ENCODE assay signal across 14 cellular contexts in genomic region chr11:62566247-62566646, GRCh38. TPM values are rescaled to one million over a fixed set of nuclear protein-coding genes. Genes with fewer than 3 reads are reported as not detected.
DNase-seq lines count a peak whose midpoint lies in the region; ATAC-seq and TF ChIP-seq lines count a peak whose summit lies in the region.
"Had no signal": no experiment of that assay in that cellular context is flagged by ENCODE, and none has a peak within 500 bp of the region (broad histone marks: within the 10 kb centered on the region; RNA-seq: fewer than 3 reads in every experiment).

No MANE protein-coding gene starts in this region.

- H3K4me1 Mint-ChIP-seq in activated CD4-positive, alpha-beta T cell treated with anti-CD3 and anti-CD28 coated beads for 36 hours, result peaks cover 59% of the 10 kb centered on the region
- peaks cover 43% of the 10 kb centered on the region for H3K4me1 Mint-ChIP-seq in HFFc6 (ENCODE audit: low read depth)
- H3K4me1 Mint-ChIP-seq in activated T-helper 17 cell treated with anti-CD3 and anti-CD28 coated beads, Interleukin-2, amount 50 U/mL, for 72 hours, result peaks cover 23% of the 10 kb centered on the region
- peaks cover 22 to 46% (median 41%) of the 10 kb centered on the region in 4 donors for H3K4me1 Mint-ChIP-seq in naive thymus-derived CD8-positive, alpha-beta T cell

- TF ChIP-seq POLR2A in erythroblast (IDR thresholded peaks at IDR 0.05; ENCODE audit: low read length), result no peak

- no peaks in the 10 kb centered on the region for H3K9me3 Mint-ChIP-seq in activated CD4-positive, alpha-beta T cell treated with anti-CD3 and anti-CD28 coated beads for 36 hours (ENCODE audit: low read depth)
- no peaks in the 10 kb centered on the region for H3K9me3 Mint-ChIP-seq in HFFc6
- no peaks in the 10 kb centered on the region for H3K9me3 Mint-ChIP-seq in activated T-helper 17 cell treated with anti-CD3 and anti-CD28 coated beads, Interleukin-2, amount 50 U/mL, for 72 hours
- H3K9me3 Mint-ChIP-seq in naive thymus-derived CD8-positive, alpha-beta T cell, result no peaks in the 10 kb centered on the region

- no peaks in the 10 kb centered on the region for H3K27me3 Mint-ChIP-seq in activated CD4-positive, alpha-beta T cell treated with anti-CD3 and anti-CD28 coated beads for 36 hours
- no peaks in the 10 kb centered on the region; the same call in 1 of the 2 replicates for H3K27me3 Mint-ChIP-seq in HFFc6 (ENCODE audit: insufficient read depth)
- no peaks in the 10 kb centered on the region for H3K27me3 Mint-ChIP-seq in activated T-helper 17 cell treated with anti-CD3 and anti-CD28 coated beads, Interleukin-2, amount 50 U/mL, for 72 hours
- no peaks in the 10 kb centered on the region for H3K27me3 Mint-ChIP-seq in naive thymus-derived CD8-positive, alpha-beta T cell

- peak overlapping the region; percentile 68 for H3K27ac Mint-ChIP-seq in activated CD4-positive, alpha-beta T cell treated with anti-CD3 and anti-CD28 coated beads for 36 hours
- H3K27ac Mint-ChIP-seq in HFFc6, result 0 out of 2 replicates have a peak overlapping the region, but pooled peaks have one; percentile 3
- peak overlapping the region; percentile 93 for H3K27ac Mint-ChIP-seq in activated T-helper 17 cell treated with anti-CD3 and anti-CD28 coated beads, Interleukin-2, amount 50 U/mL, for 72 hours
- peak overlapping the region in 7 of 10 donors; percentile 25 to 72 (median 49) for H3K27ac Mint-ChIP-seq in naive thymus-derived CD8-positive, alpha-beta T cell

- POLR2A ChIA-PET in activated CD4-positive, alpha-beta T cell treated with anti-CD3 and anti-CD28 coated beads for 36 hours (lab: Charles Lee), result interaction anchor here (0.7 to 2.2 kb wide), 2 partner anchors 9 to 27 kb away, joined by 3 to 7 read pairs; no protein-coding TSS in a partner anchor
- POLR2A ChIA-PET in naive thymus-derived CD8-positive, alpha-beta T cell (lab: Charles Lee), result no interaction called here

- DNase-seq in activated CD4-positive, alpha-beta T cell treated with anti-CD3 and anti-CD28 coated beads for 36 hours, result no peak
- DNase-seq in activated CD4-positive, alpha-beta T cell treated with anti-CD3 and anti-CD28 coated beads, Interleukin-2, amount 50 U/mL, for 48 hours, result no peak
- DNase-seq in HFFc6 (no peak), erythroblast (lab: John Stamatoyannopoulos, UW) (no peak)
- DNase-seq in naive thymus-derived CD8-positive, alpha-beta T cell, result no peak
- DNase-seq: activated CD8-positive, alpha-beta memory T cell treated with anti-CD3 and anti-CD28 coated beads, Interleukin-2, amount 50 U/mL, for 48 hours; heart left ventricle; islet precursor cell; NCI-H1105; NCI-H226 had no signal

- CTCF ChIA-PET in activated CD4-positive, alpha-beta T cell treated with anti-CD3 and anti-CD28 coated beads for 36 hours (lab: Charles Lee), result interaction anchor here (0.5 to 2.3 kb wide), 5 partner anchors 9 to 284 kb away, joined by 3 to 7 read pairs (median 4); no protein-coding TSS in a partner anchor

- no peak overlapping the region for H3K4me3 Mint-ChIP-seq in activated CD4-positive, alpha-beta T cell treated with anti-CD3 and anti-CD28 coated beads for 36 hours
- H3K4me3 Mint-ChIP-seq in HFFc6, result no peak overlapping the region
- H3K4me3 Mint-ChIP-seq in activated T-helper 17 cell treated with anti-CD3 and anti-CD28 coated beads, Interleukin-2, amount 50 U/mL, for 72 hours, result peak overlapping the region; percentile 77
- peak overlapping the region in 1 of 10 donors; percentile 26 for H3K4me3 Mint-ChIP-seq in naive thymus-derived CD8-positive, alpha-beta T cell

- H3K36me3 Mint-ChIP-seq in activated CD4-positive, alpha-beta T cell treated with anti-CD3 and anti-CD28 coated beads for 36 hours (ENCODE audit: low read depth), result peaks cover 65% of the 10 kb centered on the region
- H3K36me3 Mint-ChIP-seq in HFFc6 (ENCODE audit: low read depth), result peaks cover 33% of the 10 kb centered on the region
- H3K36me3 Mint-ChIP-seq in activated T-helper 17 cell treated with anti-CD3 and anti-CD28 coated beads, Interleukin-2, amount 50 U/mL, for 72 hours (ENCODE audit: low read depth), result peaks cover 99% of the 10 kb centered on the region
- peaks cover 5 to 92% (median 11%) of the 10 kb centered on the region in 3 donors for H3K36me3 Mint-ChIP-seq in naive thymus-derived CD8-positive, alpha-beta T cell

- no peak for ATAC-seq in activated CD4-positive, alpha-beta T cell treated with anti-CD3 and anti-CD28 coated beads for 36 hours
- ATAC-seq in activated T-helper 17 cell treated with anti-CD3 and anti-CD28 coated beads, Interleukin-2, amount 50 U/mL, for 72 hours (replicated peaks), result no peak
- ATAC-seq in naive thymus-derived CD8-positive, alpha-beta T cell, result no peak
- no peak for ATAC-seq in HG02571 (IDR thresholded peaks at IDR 0.05; ENCODE audit: unreplicated experiment)
- ATAC-seq in GM19455 (IDR thresholded peaks at IDR 0.05; ENCODE audit: unreplicated experiment), result no peak
- ATAC-seq: heart left ventricle, SK-N-SH treated with all-trans-retinoic acid at 6 μM for 48 hours had no signal

- TF ChIP-seq CTCF in HFFc6 (IDR thresholded peaks at IDR 0.05), result no peak

- intact Hi-C loops in activated CD4-positive, alpha-beta T cell treated with anti-CD3 and anti-CD28 coated beads for 36 hours (cut with DNase I, micrococcal nuclease), result no loop called here

RNA-seq across cellular contexts. Expression of gene EEF1G, which starts 7.4 kb away (rescaled TPM):
- 1,000 to 10,000 TPM; 1,986 to 2,351 TPM for total RNA-seq in activated CD4-positive, alpha-beta T cell treated with anti-CD3 and anti-CD28 coated beads for 36 hours
- 1,000 to 10,000 TPM; 1,302 to 1,474 (median 1,327) TPM for total RNA-seq in HFFc6 (2021; fragmentation: NEBNext Ultra II Directional; extraction: Animal tissue kit (Norgen Biotek cat#: 25700))
- total RNA-seq in activated T-helper 17 cell treated with anti-CD3 and anti-CD28 coated beads, Interleukin-2, amount 50 U/mL, for 72 hours, result 1,000 to 10,000 TPM; 1,690 to 1,865 TPM
- 1,000 to 10,000 TPM; 2,038 to 2,092 TPM for total RNA-seq in naive thymus-derived CD8-positive, alpha-beta T cell
- polyA plus RNA-seq in naive thymus-derived CD8-positive, alpha-beta T cell, result 1,000 to 10,000 TPM; 1,637 to 2,152 (median 1,960) TPM

RNA-seq across cellular contexts. Expression of gene AHNAK, which starts 19.6 kb away (rescaled TPM):
- 10 to 100 TPM; 47.3 to 54.7 TPM for total RNA-seq in activated CD4-positive, alpha-beta T cell treated with anti-CD3 and anti-CD28 coated beads for 36 hours
- total RNA-seq in HFFc6 (2021; fragmentation: NEBNext Ultra II Directional; extraction: Animal tissue kit (Norgen Biotek cat#: 25700)), result 100 to 1,000 TPM; 426 to 589 (median 452) TPM
- 100 to 1,000 TPM; 155 to 336 TPM for total RNA-seq in activated T-helper 17 cell treated with anti-CD3 and anti-CD28 coated beads, Interleukin-2, amount 50 U/mL, for 72 hours
- total RNA-seq in naive thymus-derived CD8-positive, alpha-beta T cell, result 100 to 1,000 TPM; 227 to 231 TPM
- polyA plus RNA-seq in naive thymus-derived CD8-positive, alpha-beta T cell, result 10 to 100 TPM in 1 of 3 donors, 1 to 10 TPM in 2; 7.7 to 19.8 (median 9.4) TPM

RNA-seq across cellular contexts. Expression of gene TUT1, which starts 25.1 kb away (rescaled TPM):
- total RNA-seq in activated CD4-positive, alpha-beta T cell treated with anti-CD3 and anti-CD28 coated beads for 36 hours, result 10 to 100 TPM; 32.5 to 36.0 TPM
- total RNA-seq in HFFc6 (2021; fragmentation: NEBNext Ultra II Directional; extraction: Animal tissue kit (Norgen Biotek cat#: 25700)), result 10 to 100 TPM; 14.6 to 18.0 (median 16.9) TPM
- total RNA-seq in activated T-helper 17 cell treated with anti-CD3 and anti-CD28 coated beads, Interleukin-2, amount 50 U/mL, for 72 hours, result 10 to 100 TPM; 23.8 to 25.7 TPM
- 10 to 100 TPM; 46.4 to 50.9 TPM for total RNA-seq in naive thymus-derived CD8-positive, alpha-beta T cell
- polyA plus RNA-seq in naive thymus-derived CD8-positive, alpha-beta T cell, result 10 to 100 TPM; 12.8 to 24.4 (median 16.9) TPM

RNA-seq across cellular contexts. Expression of gene MTA2, which starts 35.4 kb away (rescaled TPM):
- 100 to 1,000 TPM; 159 to 179 TPM for total RNA-seq in activated CD4-positive, alpha-beta T cell treated with anti-CD3 and anti-CD28 coated beads for 36 hours
- 100 to 1,000 TPM in 2 of 6 experiments, 10 to 100 TPM in 4; 89.6 to 106 (median 95.8) TPM for total RNA-seq in HFFc6 (2021; fragmentation: NEBNext Ultra II Directional; extraction: Animal tissue kit (Norgen Biotek cat#: 25700))
- total RNA-seq in activated T-helper 17 cell treated with anti-CD3 and anti-CD28 coated beads, Interleukin-2, amount 50 U/mL, for 72 hours, result 100 to 1,000 TPM; 142 to 198 TPM
- total RNA-seq in naive thymus-derived CD8-positive, alpha-beta T cell, result 100 to 1,000 TPM; 170 to 178 TPM
- polyA plus RNA-seq in naive thymus-derived CD8-positive, alpha-beta T cell, result 10 to 100 TPM; 15.8 to 32.6 (median 21.5) TPM

RNA-seq across cellular contexts. Expression of gene EML3, which starts 46.3 kb away (rescaled TPM):
- 100 to 1,000 TPM; 101 to 112 TPM for total RNA-seq in activated CD4-positive, alpha-beta T cell treated with anti-CD3 and anti-CD28 coated beads for 36 hours
- 10 to 100 TPM; 32.5 to 39.6 (median 36.4) TPM for total RNA-seq in HFFc6 (2021; fragmentation: NEBNext Ultra II Directional; extraction: Animal tissue kit (Norgen Biotek cat#: 25700))
- total RNA-seq in activated T-helper 17 cell treated with anti-CD3 and anti-CD28 coated beads, Interleukin-2, amount 50 U/mL, for 72 hours, result 100 to 1,000 TPM; 122 to 130 TPM
- 100 to 1,000 TPM; 251 to 255 TPM for total RNA-seq in naive thymus-derived CD8-positive, alpha-beta T cell
- 10 to 100 TPM; 14.8 to 23.7 (median 15.7) TPM for polyA plus RNA-seq in naive thymus-derived CD8-positive, alpha-beta T cell

Comparison
In these comparisons a context has a peak if more than half of its experiments do, and no peak if none do; other contexts are left out.
1. H3K27ac Mint-ChIP-seq: peak in every context shown above with its lines; median percentile 93 in activated T-helper 17 cell treated with anti-CD3 and anti-CD28 coated beads, Interleukin-2, amount 50 U/mL, for 72 hours; 68 in activated CD4-positive, alpha-beta T cell treated with anti-CD3 and anti-CD28 coated beads for 36 hours; 49 in naive thymus-derived CD8-positive, alpha-beta T cell; 3 in HFFc6.